ENCODE assay signal across 24 cellular contexts in the genomic region with DNA sequence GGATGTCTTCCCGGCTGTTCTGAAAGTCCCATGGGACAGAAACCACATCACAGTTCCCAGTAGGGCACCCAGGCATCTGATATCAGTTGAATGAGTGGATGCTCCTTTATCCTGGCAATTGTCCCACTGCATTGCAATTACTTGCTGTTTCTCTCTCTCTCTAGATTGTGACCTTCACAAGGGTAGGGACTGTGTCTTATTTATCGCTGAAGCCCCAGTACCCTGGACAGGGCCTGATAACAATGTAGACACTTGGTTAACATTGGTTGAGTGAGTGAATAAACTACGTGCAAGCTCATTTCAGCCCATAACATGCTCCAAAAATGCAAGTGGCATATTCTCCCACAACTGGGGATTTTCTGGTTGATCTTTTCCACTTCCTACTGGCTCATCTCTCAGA.
"Had no signal": no experiment of that assay in that cellular context is flagged by ENCODE, and none has a peak within 500 bp of the region (broad histone marks: within the 10 kb centered on the region; RNA-seq: fewer than 3 reads in every experiment).

No MANE protein-coding gene starts in this region.

- H3K36me3 ChIP-seq: breast epithelium, MG63 had no signal

- H3K27ac Mint-ChIP-seq: activated B cell treated with CpG ODN at 0.5 μM for 24 hours; activated CD4-positive, alpha-beta T cell treated with anti-CD3 and anti-CD28 coated beads, Interleukin-2, amount 10 ng/mL, durations not matched to agents 24 days and 14 days; activated CD8-positive, alpha-beta memory T cell treated with anti-CD3 and anti-CD28 coated beads, Interleukin-2, amount 10 ng/mL, durations not matched to agents 7 days and 5 days; activated naive CD4-positive, alpha-beta T cell treated with anti-CD3 and anti-CD28 coated beads, Interleukin-2, amount 50 U/mL, for 24 hours; activated T-cell treated with anti-CD3 and anti-CD28 coated beads, Interleukin-2, amount 50 U/mL, for 24 hours; activated T-helper 1 cell treated with anti-CD3 and anti-CD28 coated beads, Interleukin-12 subunit alpha, Interleukin-12 subunit beta, Interleukin-2, Interleukin-4 antibody, amounts not matched to agents 30 ng/mL and 10 ng/mL and 1 ng/mL, durations not matched to agents 14 hours and 24 hours and 36 hours; T-cell had no signal

- ATAC-seq: activated CD8-positive, alpha-beta memory T cell treated with anti-CD3 and anti-CD28 coated beads, Interleukin-2, amount 10 ng/mL, durations not matched to agents 7 days and 5 days; T-cell had no signal

- H3K27me3 Mint-ChIP-seq: activated B cell treated with CpG ODN at 0.5 μM for 24 hours had no signal

- H3K4me1 Mint-ChIP-seq: activated B cell treated with CpG ODN at 0.5 μM for 24 hours; activated CD4-positive, alpha-beta T cell treated with anti-CD3 and anti-CD28 coated beads, Interleukin-2, amount 10 ng/mL, durations not matched to agents 24 days and 14 days; activated CD8-positive, alpha-beta memory T cell treated with anti-CD3 and anti-CD28 coated beads, Interleukin-2, amount 10 ng/mL, durations not matched to agents 7 days and 5 days; activated naive CD4-positive, alpha-beta T cell treated with anti-CD3 and anti-CD28 coated beads, Interleukin-2, amount 50 U/mL, for 24 hours; T-cell had no signal

- H3K9me3 ChIP-seq: breast epithelium, MG63 had no signal

- H3K27me3 ChIP-seq: breast epithelium, MG63 had no signal

- H3K4me3 Mint-ChIP-seq: activated B cell treated with CpG ODN at 0.5 μM for 24 hours; activated CD4-positive, alpha-beta T cell treated with anti-CD3 and anti-CD28 coated beads, Interleukin-2, amount 10 ng/mL, durations not matched to agents 24 days and 14 days; activated CD8-positive, alpha-beta memory T cell treated with anti-CD3 and anti-CD28 coated beads, Interleukin-2, amount 10 ng/mL, durations not matched to agents 7 days and 5 days; activated naive CD4-positive, alpha-beta T cell treated with anti-CD3 and anti-CD28 coated beads, Interleukin-2, amount 50 U/mL, for 24 hours; activated T-cell treated with anti-CD3 and anti-CD28 coated beads, Interleukin-2, amount 50 U/mL, for 24 hours; activated T-helper 1 cell treated with anti-CD3 and anti-CD28 coated beads, Interleukin-12 subunit alpha, Interleukin-12 subunit beta, Interleukin-2, Interleukin-4 antibody, amounts not matched to agents 30 ng/mL and 10 ng/mL and 1 ng/mL, durations not matched to agents 14 hours and 24 hours and 36 hours; T-cell had no signal

- H3K9me3 Mint-ChIP-seq: activated B cell treated with CpG ODN at 0.5 μM for 24 hours; activated CD4-positive, alpha-beta T cell treated with anti-CD3 and anti-CD28 coated beads, Interleukin-2, amount 10 ng/mL, durations not matched to agents 24 days and 14 days; activated naive CD4-positive, alpha-beta T cell treated with anti-CD3 and anti-CD28 coated beads, Interleukin-2, amount 50 U/mL, for 24 hours; activated T-cell treated with anti-CD3 and anti-CD28 coated beads, Interleukin-2, amount 50 U/mL, for 24 hours; activated T-helper 1 cell treated with anti-CD3 and anti-CD28 coated beads, Interleukin-12 subunit alpha, Interleukin-12 subunit beta, Interleukin-2, Interleukin-4 antibody, amounts not matched to agents 30 ng/mL and 10 ng/mL and 1 ng/mL, durations not matched to agents 14 hours and 24 hours and 36 hours; T-cell had no signal

- H3K4me3 ChIP-seq: breast epithelium, MG63 had no signal

- H3K36me3 Mint-ChIP-seq: activated CD8-positive, alpha-beta memory T cell treated with anti-CD3 and anti-CD28 coated beads, Interleukin-2, amount 10 ng/mL, durations not matched to agents 7 days and 5 days; activated naive CD4-positive, alpha-beta T cell treated with anti-CD3 and anti-CD28 coated beads, Interleukin-2, amount 50 U/mL, for 24 hours; T-cell had no signal

- H3K4me1 ChIP-seq: breast epithelium had no signal

- H3K27ac ChIP-seq: breast epithelium had no signal

- DNase-seq: activated B cell treated with CpG ODN at 0.5 μM for 24 hours; activated CD4-positive, alpha-beta T cell treated with anti-CD3 and anti-CD28 coated beads for 1 hour; activated CD4-positive, alpha-beta T cell treated with anti-CD3 and anti-CD28 coated beads, Interleukin-2, amount 10 ng/mL, durations not matched to agents 24 days and 14 days; activated CD4-positive, alpha-beta T cell treated with anti-CD3 and anti-CD28 coated beads, Interleukin-2, amount 50 U/mL, for 48 hours; activated CD8-positive, alpha-beta memory T cell treated with anti-CD3 and anti-CD28 coated beads, Interleukin-2, amount 10 ng/mL, durations not matched to agents 7 days and 5 days; activated effector memory CD4-positive, alpha-beta T cell treated with Interleukin-2 at 50 U/mL for 16 hours; activated naive CD4-positive, alpha-beta T cell; activated T-cell treated with anti-CD3 and anti-CD28 coated beads, Interleukin-2, amount 50 U/mL, for 24 hours; aorta; caudate nucleus; MG63; MV-4-11; NCI-H1092 treated with DMSO at 0.1 percent for 48 hours; NCI-H1417 treated with DMSO at 0.1 percent for 48 hours; NCI-H1694 treated with DMSO at 0.1 percent for 48 hours; NCI-H2029 treated with DMSO at 0.1 percent for 48 hours; NCI-H510A treated with DMSO at 0.1 percent for 48 hours; SHP77 treated with DMSO at 0.1 percent for 48 hours; T-cell; T-helper 2 cell; T1000 had no signal
